ENCODE assay signal across 21 cellular contexts in genomic region chr12:50727466-50727865, GRCh38.
"Had no signal": no experiment of that assay in that cellular context is flagged by ENCODE, and none has a peak within 500 bp of the region (broad histone marks: within the 10 kb centered on the region; RNA-seq: fewer than 3 reads in every experiment).

No MANE protein-coding gene starts in this region.

- H3K27ac ChIP-seq: esophagus muscularis mucosa, lower lobe of right lung, pancreas, stomach, thyroid gland, vagina had no signal

- H3K4me3 ChIP-seq: dorsolateral prefrontal cortex, esophagus muscularis mucosa, lower lobe of right lung, pancreas, stomach, thyroid gland, vagina had no signal

- ATAC-seq: left ventricle myocardium superior; lower lobe of right lung; natural killer cell; pancreas; sciatic nerve; stimulated activated naive B cell treated with anti-CD40 and anti-IgM and Interleukin-4, amounts not matched to agents 10 μg/mL and 1 μg/mL and 100 μg/mL, for 72 hours had no signal

- DNase-seq: cerebellar nuclear complex; dorsolateral prefrontal cortex; effector CD4-positive, alpha-beta T cell; foreskin melanocyte; hypothalamus; immature natural killer cell; islet precursor cell; left ventricle myocardium superior; lower lobe of right lung; natural killer cell; occipital lobe; pancreas; stimulated activated CD4-positive, alpha-beta T cell treated with anti-CD3 and anti-CD28 coated beads, Interleukin-2, amount 100 ng/mL, for 24 hours; stimulated activated CD4-positive, alpha-beta T cell treated with anti-CD3 and anti-CD28 coated beads, Interleukin-4, amount 100 ng/mL, for 24 hours; stimulated activated naive B cell treated with anti-CD40 and anti-IgM and Interleukin-4, amounts not matched to agents 10 μg/mL and 1 μg/mL and 100 μg/mL, for 72 hours; stomach; thyroid gland; trophoblast cell had no signal

- H3K27me3 ChIP-seq: dorsolateral prefrontal cortex, esophagus muscularis mucosa, pancreas, stomach, thyroid gland, vagina had no signal

- H3K4me1 ChIP-seq: lower lobe of right lung, thyroid gland, vagina had no signal

- H3K9me3 ChIP-seq: esophagus muscularis mucosa, lower lobe of right lung, pancreas, stomach, thyroid gland, vagina had no signal
